ENCODE assay signal across 19 cellular contexts in genomic region chr18:13260927-13261471, GRCh38. TPM values are rescaled to one million over a fixed set of nuclear protein-coding genes. Genes with fewer than 3 reads are reported as not detected.
A peak's percentile ranks its signal among the peaks of the same experiment; 100 is the strongest.
DNase-seq lines count a peak whose midpoint lies in the region; ATAC-seq, FAIRE-seq and TF ChIP-seq lines count a peak whose summit lies in the region.
"Had no signal": no experiment of that assay in that cellular context is flagged by ENCODE, and none has a peak within 500 bp of the region (broad histone marks: within the 10 kb centered on the region; RNA-seq: fewer than 3 reads in every experiment).

No MANE protein-coding gene starts in this region.

- no peaks in the 10 kb centered on the region for H3K9me3 ChIP-seq in BLaER1 treated with 17β-estradiol and CSF1 and Interleukin-3, amounts not matched to agents 10 nM and 100 nM (replicated peaks in 1 of 11)
- H3K9me3 ChIP-seq in kidney (ENCODE audit: control insufficient read depth in 1 of 2, low read length in 2 of 2) (no peaks in the 10 kb centered on the region), skeletal muscle tissue (ENCODE audit: control insufficient read depth in 3 of 3, low read length in 3 of 3) (no peaks in the 10 kb centered on the region)
- H3K9me3 ChIP-seq: uterus had no signal

- H3K4me1 ChIP-seq in BLaER1 treated with 17β-estradiol and CSF1 and Interleukin-3, amounts not matched to agents 10 nM and 100 nM: peaks cover 76 to 100% (median 99%) of the 10 kb centered on the region in 10 experiments
- H3K4me1 ChIP-seq in GM23338 (ENCODE audit: insufficient read depth): peaks cover 13% of the 10 kb centered on the region; the same call in 1 of the 2 replicates
- peaks cover 8 to 28% of the 10 kb centered on the region in 2 donors for H3K4me1 ChIP-seq in kidney (ENCODE audit: control insufficient read depth in 1 of 2, insufficient read depth in 1 of 2, low read depth in 1 of 2, low read length in 2 of 2)
- H3K4me1 ChIP-seq in skeletal muscle tissue (ENCODE audit: control insufficient read depth in 3 of 3, insufficient read depth in 3 of 3, low read length in 3 of 3): peaks cover 28 to 64% (median 48%) of the 10 kb centered on the region in 3 donors

- DNase-seq in GM23338 (ENCODE audit: low spot score): no peak
- DNase-seq in kidney: no peak
- DNase-seq in SW480 (ENCODE audit: low spot score): no peak
- no peak for DNase-seq in AML-193 (lab: John Stamatoyannopoulos, UW)
- no peak for DNase-seq in NCI-H128 (lab: John Stamatoyannopoulos, UW; ENCODE audit: unreplicated experiment)
- DNase-seq: erythroblast; left cardiac atrium; natural killer cell; NCI-H2107; NCI-H774; stimulated activated CD4-positive, alpha-beta T cell treated with anti-CD3 and anti-CD28 coated beads, Interleukin-4, amount 100 ng/mL, for 1 hour; uterus had no signal

- H2AFZ ChIP-seq in GM23338: 0 out of 2 replicates have a peak overlapping the region, but pooled peaks have one; percentile 28

- no peak overlapping the region for H3K27ac Mint-ChIP-seq in GM23338
- H3K27ac Mint-ChIP-seq: B cell, natural killer cell had no signal

- H3K79me2 ChIP-seq in GM23338 (replicated peaks; ENCODE audit: insufficient read depth): no peaks in the 10 kb centered on the region

- no peak for FAIRE-seq in kidney (lab: Jason Lieb, UNC)
- FAIRE-seq: colon, H54, RCC 7860 had no signal

- H3K9me3 Mint-ChIP-seq in GM23338: no peaks in the 10 kb centered on the region
- H3K9me3 Mint-ChIP-seq: natural killer cell had no signal

- no peak for TF ChIP-seq CTCF in GM23338 (conservative IDR thresholded peaks at IDR 0.05; ENCODE audit: low read depth in 2 of 2)
- TF ChIP-seq CTCF in kidney (IDR thresholded peaks at IDR 0.05; ENCODE audit: borderline replicate concordance, extremely low read depth, insufficient read depth): no peak

- H4K20me1 ChIP-seq in BLaER1 treated with 17β-estradiol and CSF1 and Interleukin-3, amounts not matched to agents 10 nM and 100 nM: peaks cover 0 to 97% (median 0%) of the 10 kb centered on the region in 11 experiments; a peak in 7 of 22 replicates
- no peaks in the 10 kb centered on the region for H4K20me1 ChIP-seq in GM23338 (replicated peaks; ENCODE audit: insufficient read depth)

- peaks cover 24% of the 10 kb centered on the region for H3K4me1 Mint-ChIP-seq in GM23338

- 0 out of 2 replicates have a peak, but pooled peaks cover 3% of the 10 kb centered on the region for H3F3A ChIP-seq in GM23338 (replicated peaks; ENCODE audit: low read depth)

- H3K4me3 ChIP-seq in BLaER1 treated with 17β-estradiol and CSF1 and Interleukin-3, amounts not matched to agents 10 nM and 100 nM: peak overlapping the region; percentile 28 to 66 (median 45); a peak in 18 of 20 replicates
- no peak overlapping the region for H3K4me3 ChIP-seq in GM23338
- peak overlapping the region in 1 of 2 donors; percentile 2 for H3K4me3 ChIP-seq in kidney (ENCODE audit: low read length in 2 of 2)
- no peak overlapping the region for H3K4me3 ChIP-seq in skeletal muscle tissue (ENCODE audit: low read length in 3 of 3)
- H3K4me3 ChIP-seq: uterus had no signal

- H3K27me3 Mint-ChIP-seq in GM23338 (ENCODE audit: insufficient read depth, low read depth, poor library complexity): peaks cover 10% of the 10 kb centered on the region

- no peaks in the 10 kb centered on the region; the same call in 2 of the 3 replicates for H3K36me3 Mint-ChIP-seq in GM23338 (ENCODE audit: low read depth)
- H3K36me3 Mint-ChIP-seq: natural killer cell had no signal

- H3K4me3 Mint-ChIP-seq in GM23338: no peak overlapping the region
- H3K4me3 Mint-ChIP-seq: natural killer cell had no signal

- no peak for ATAC-seq in GM23338
- no peak for ATAC-seq in GM21447 (IDR thresholded peaks at IDR 0.05; ENCODE audit: unreplicated experiment)
- ATAC-seq: natural killer cell had no signal

- H3K36me3 ChIP-seq in BLaER1 treated with 17β-estradiol and CSF1 and Interleukin-3, amounts not matched to agents 10 nM and 100 nM: 0 out of 22 replicates have a peak, but pooled peaks cover 0 to 7% (median 0%) of the 10 kb centered on the region in 11 experiments
- H3K36me3 ChIP-seq in GM23338 (ENCODE audit: insufficient read depth): no peaks in the 10 kb centered on the region
- no peaks in the 10 kb centered on the region for H3K36me3 ChIP-seq in kidney (ENCODE audit: control insufficient read depth in 1 of 2, insufficient read depth in 2 of 2, low read length in 2 of 2)
- no peaks in the 10 kb centered on the region for H3K36me3 ChIP-seq in skeletal muscle tissue (ENCODE audit: control insufficient read depth in 3 of 3, insufficient read depth in 3 of 3, low read length in 3 of 3)
- H3K36me3 ChIP-seq: uterus had no signal

- H3K27ac ChIP-seq in BLaER1 treated with 17β-estradiol and CSF1 and Interleukin-3, amounts not matched to agents 10 nM and 100 nM: peak overlapping the region; percentile 50 to 75 (median 67)
- H3K27ac ChIP-seq in GM23338 (ENCODE audit: low read depth) (no peak overlapping the region; the same call in 1 of the 2 replicates), kidney (ENCODE audit: low read depth in 2 of 2, low read length in 2 of 2) (peak overlapping the region; percentile 40 to 42), skeletal muscle tissue (ENCODE audit: low read depth, low read length) (peak overlapping the region; percentile 66)

- H3K9me2 ChIP-seq in GM23338 (ENCODE audit: insufficient read depth): no peaks in the 10 kb centered on the region

- intact Hi-C loops in kidney (cut with DNase I): no loop called here

- H3K9ac ChIP-seq in BLaER1 treated with 17β-estradiol and CSF1 and Interleukin-3, amounts not matched to agents 10 nM and 100 nM: peak overlapping the region; percentile 14 to 72 (median 61); a peak in 20 of 22 replicates
- H3K9ac ChIP-seq in kidney (ENCODE audit: low read length in 2 of 2) (no peak overlapping the region), skeletal muscle tissue (ENCODE audit: low read depth in 1 of 3, low read length in 3 of 3) (peak overlapping the region in 1 of 3 donors; percentile 45)

- no peaks in the 10 kb centered on the region for H3K27me3 ChIP-seq in BLaER1 treated with 17β-estradiol and CSF1 and Interleukin-3, amounts not matched to agents 10 nM and 100 nM
- no peaks in the 10 kb centered on the region for H3K27me3 ChIP-seq in GM23338 (ENCODE audit: insufficient read depth)
- no peaks in the 10 kb centered on the region for H3K27me3 ChIP-seq in skeletal muscle tissue (ENCODE audit: control insufficient read depth in 3 of 3, insufficient read depth in 3 of 3, low read length in 3 of 3)
- H3K27me3 ChIP-seq: uterus had no signal

- H3K4me2 ChIP-seq in BLaER1 treated with 17β-estradiol and CSF1 and Interleukin-3, amounts not matched to agents 10 nM and 100 nM: peak overlapping the region; percentile 84 to 99 (median 96)
- no peak overlapping the region for H3K4me2 ChIP-seq in GM23338

TF ChIP-seq in GM23338, 12 proteins besides CTCF, POLR2A, EP300 and RAD21 (continues in another document):
- TF ChIP-seq ETS1 (IDR thresholded peaks at IDR 0.05) (no peak), ZNF331 (CRISPR knock-in tag; IDR thresholded peaks at IDR 0.05; ENCODE audit: low read depth) (no peak), ZNF114 (CRISPR knock-in tag; IDR thresholded peaks at IDR 0.05) (no peak), EZH2phosphoT487 (IDR thresholded peaks at IDR 0.05; ENCODE audit: unreplicated experiment) (no peak), CREB1 (CRISPR knock-in tag; IDR thresholded peaks at IDR 0.05; ENCODE audit: low read depth) (no peak), STAT1 (IDR thresholded peaks at IDR 0.05; ENCODE audit: unreplicated experiment) (no peak), POLR2AphosphoS5 (IDR thresholded peaks at IDR 0.05; ENCODE audit: low read depth) (no peak), NANOG (IDR thresholded peaks at IDR 0.05; ENCODE audit: borderline replicate concordance) (no peak), JUNB (IDR thresholded peaks at IDR 0.05; ENCODE audit: unreplicated experiment) (no peak), REST (IDR thresholded peaks at IDR 0.05; ENCODE audit: unreplicated experiment) (no peak)

RNA-seq across cellular contexts. Expression of gene LDLRAD4, which starts 42.4 kb away (rescaled TPM):
- 1.0 and 1.9 TPM in 2 replicates for total RNA-seq in GM23338 (2014; rRNA removed; shearing (Covaris generic))
- polyA plus RNA-seq in GM23338 (2016; fragmentation: Nextera tagmentation; extraction: Ambion mirVana) (0.17 and 0.73 TPM in 2 replicates), kidney (ENCODE audit: insufficient read depth, low read depth, low replicate concordance) (2.3 TPM)
- total RNA-seq in kidney (42.3 TPM), skeletal muscle tissue (18.3 TPM)

Comparison
In these comparisons a context has a peak if more than half of its experiments do, and no peak if none do; other contexts are left out.
1. H3K4me3 ChIP-seq: peak in BLaER1 treated with 17β-estradiol and CSF1 and Interleukin-3, amounts not matched to agents 10 nM and 100 nM (10 of 10); none in GM23338 (single experiment) and skeletal muscle tissue (0 of 3).
2. H3K9ac ChIP-seq: peak in BLaER1 treated with 17β-estradiol and CSF1 and Interleukin-3, amounts not matched to agents 10 nM and 100 nM (11 of 11); none in kidney (0 of 2).